ENCODE assay signal across 8 cellular contexts in genomic region chr5:43313854-43314457, GRCh38. TPM values are rescaled to one million over a fixed set of nuclear protein-coding genes. Genes with fewer than 3 reads are reported as not detected.
DNase-seq lines count a peak whose midpoint lies in the region; ATAC-seq and TF ChIP-seq lines count a peak whose summit lies in the region.

No MANE protein-coding gene starts in this region.

- no peaks in the 10 kb centered on the region for H3K27me3 ChIP-seq in A673 (replicated peaks; ENCODE audit: insufficient read depth, low read depth, low read length, poor library complexity)
- no peaks in the 10 kb centered on the region for H3K27me3 ChIP-seq in skeletal muscle tissue (ENCODE audit: control insufficient read depth in 3 of 3, insufficient read depth in 3 of 3, low read length in 3 of 3)

- POLR2A ChIA-PET in A673 (lab: Charles Lee; ENCODE audit: low non-redundant PET) = no interaction called here

- H3K27ac ChIP-seq in A673 (ENCODE audit: low read depth, low read length, poor library complexity, severe bottlenecking) (peak overlapping the region; percentile 86), VCaP (peak overlapping the region; percentile 91), skeletal muscle tissue (ENCODE audit: low read depth, low read length) (peak overlapping the region; percentile 61)

- TF ChIP-seq CTCF in A673 (conservative IDR thresholded peaks at IDR 0.05; ENCODE audit: low read depth, low read length) = no peak
- TF ChIP-seq CTCF in VCaP (conservative IDR thresholded peaks at IDR 0.05) = no peak
- TF ChIP-seq CTCF in fibroblast of the aortic adventitia (IDR thresholded peaks at IDR 0.05; ENCODE audit: insufficient read depth, low read length) = no peak

- no peak overlapping the region for H3K9ac ChIP-seq in skeletal muscle tissue (ENCODE audit: low read depth in 1 of 3, low read length in 3 of 3)

- no peaks in the 10 kb centered on the region for H3K9me3 ChIP-seq in A673 (ENCODE audit: low read depth, low read length, poor library complexity, severe bottlenecking)
- H3K9me3 ChIP-seq in skeletal muscle tissue (ENCODE audit: control insufficient read depth in 3 of 3, low read length in 3 of 3) = no peaks in the 10 kb centered on the region

- ATAC-seq in GM18873 (IDR thresholded peaks at IDR 0.05; ENCODE audit: low FRiP score, unreplicated experiment) = no peak

- H3K4me3 ChIP-seq in A673 (ENCODE audit: low read depth, low read length, poor library complexity, severe bottlenecking) (peak overlapping the region; percentile 22), fibroblast of the aortic adventitia (ENCODE audit: low read depth, low read length) (peak overlapping the region; percentile 58), skeletal muscle tissue (ENCODE audit: low read length in 3 of 3) (peak overlapping the region; percentile 67 to 90 (median 72))

- intact Hi-C loops in A673 (cut with micrococcal nuclease; ENCODE audit: unreplicated experiment) = no loop called here

- peaks cover 27% of the 10 kb centered on the region for H3K36me3 ChIP-seq in A673 (ENCODE audit: insufficient read depth, low read length, poor library complexity, severe bottlenecking)
- no peaks in the 10 kb centered on the region for H3K36me3 ChIP-seq in skeletal muscle tissue (ENCODE audit: control insufficient read depth in 3 of 3, insufficient read depth in 3 of 3, low read length in 3 of 3)

- DNase-seq in A673 (ENCODE audit: low spot score) (peak; percentile 37), H4 (ENCODE audit: low spot score) (peak; percentile 23), fibroblast of the aortic adventitia (ENCODE audit: low read depth) (no peak), HuH-7.5 (ENCODE audit: low spot score) (no peak), putamen (ENCODE audit: low spot score) (no peak)

- TSS peak; percentile 95 for BruUV-seq in A673 (replicated peaks; lab: Mats Ljungman, UMichigan)

- CTCF ChIA-PET in A673 (lab: Charles Lee) = interaction anchor here (0.6 to 0.8 kb wide), 3 partner anchors 100 to 211 kb away, joined by 4 to 6 read pairs (median 4); partner anchors contain the start of gene TMEM267

- H3K4me1 ChIP-seq in A673 (ENCODE audit: insufficient read depth, low read length, poor library complexity, severe bottlenecking) (peaks cover 22% of the 10 kb centered on the region), skeletal muscle tissue (ENCODE audit: control insufficient read depth in 3 of 3, insufficient read depth in 3 of 3, low read length in 3 of 3) (peaks cover 12 to 18% (median 15%) of the 10 kb centered on the region in 3 donors)

RNA-seq across cellular contexts. Expression of gene HMGCS1, which starts 0.7 kb away (rescaled TPM):
- 142 and 162 TPM in 2 replicates for total RNA-seq in A673 (2021)
- 54.3 and 57.0 TPM in 2 replicates for total RNA-seq in H4 (2014; rRNA removed; shearing (Covaris generic))
- 37.6 and 90.5 TPM in 2 replicates for total RNA-seq in fibroblast of the aortic adventitia (ENCODE audit: low replicate concordance)
- total RNA-seq in skeletal muscle tissue = 50.6 TPM

Comparison
In these comparisons a context has a peak if more than half of its experiments do, and no peak if none do; other contexts are left out.
1. DNase-seq: peak in A673 (single experiment) and H4 (single experiment); none in fibroblast of the aortic adventitia (single experiment), HuH-7.5 (single experiment) and putamen (single experiment).
2. H3K4me3 ChIP-seq: peak in every context shown above with its lines; median percentile 72 in skeletal muscle tissue; 58 in fibroblast of the aortic adventitia; 22 in A673.
3. Peak in every context shown above with its lines, with median percentiles within 50 percentile points of each other: H3K27ac ChIP-seq.